10 cellular contexts compared by ENCODE assay signal in genomic region chr1:205582471-205583291, GRCh38. TPM values are rescaled to one million over a fixed set of nuclear protein-coding genes. Genes with fewer than 3 reads are reported as not detected.
DNase-seq lines count a peak whose midpoint lies in the region; ATAC-seq and TF ChIP-seq lines count a peak whose summit lies in the region.
"Had no signal": no experiment of that assay in that cellular context is flagged by ENCODE, and none has a peak within 500 bp of the region (broad histone marks: within the 10 kb centered on the region; RNA-seq: fewer than 3 reads in every experiment).

No MANE protein-coding gene starts in this region.

- H3K36me3 ChIP-seq in lung (ENCODE audit: control insufficient read depth in 2 of 2, insufficient read depth in 2 of 2, low read length in 2 of 2), result no peaks in the 10 kb centered on the region
- no peaks in the 10 kb centered on the region for H3K36me3 ChIP-seq in uterus
- H3K36me3 ChIP-seq: neutrophil had no signal

- H3K27me3 ChIP-seq in lung (ENCODE audit: control insufficient read depth, insufficient read depth), result no peaks in the 10 kb centered on the region
- no peaks in the 10 kb centered on the region for H3K27me3 ChIP-seq in uterus

- intact Hi-C loops in activated naive CD4-positive, alpha-beta T cell treated with anti-CD3 and anti-CD28 coated beads for 36 hours (cut with micrococcal nuclease), result no loop called here
- intact Hi-C loops in uterus (cut with DNase I; ENCODE audit: low total_unique reads), result no loop called here

- no peaks in the 10 kb centered on the region for H3K9me3 Mint-ChIP-seq in activated naive CD4-positive, alpha-beta T cell treated with anti-CD3 and anti-CD28 coated beads for 36 hours
- no peaks in the 10 kb centered on the region for H3K9me3 Mint-ChIP-seq in activated naive CD4-positive, alpha-beta T cell treated with anti-CD3 and anti-CD28 coated beads, Interleukin-2, amount 10 ng/mL, durations not matched to agents 7 days and 5 days
- H3K9me3 Mint-ChIP-seq in activated naive CD8-positive, alpha-beta T cell treated with anti-CD3 and anti-CD28 coated beads, Interleukin-2, amount 50 U/mL, for 24 hours, result no peaks in the 10 kb centered on the region

- peak overlapping the region in 1 of 2 donors; percentile 78 for H3K27ac ChIP-seq in lung (ENCODE audit: low read depth in 1 of 2, low read length in 1 of 2)
- H3K27ac ChIP-seq in uterus, result peak overlapping the region; percentile 0 to 45
- H3K27ac ChIP-seq: C4-2B, neutrophil had no signal

- TF ChIP-seq CTCF in lung (IDR thresholded peaks at IDR 0.05; ENCODE audit: control extremely low read depth, extremely low read depth) (no peak), uterus (IDR thresholded peaks at IDR 0.05) (no peak)

- H3K36me3 Mint-ChIP-seq in activated naive CD4-positive, alpha-beta T cell treated with anti-CD3 and anti-CD28 coated beads for 36 hours (ENCODE audit: low read depth), result no peaks in the 10 kb centered on the region
- H3K36me3 Mint-ChIP-seq in activated naive CD4-positive, alpha-beta T cell treated with anti-CD3 and anti-CD28 coated beads, Interleukin-2, amount 10 ng/mL, durations not matched to agents 7 days and 5 days, result no peaks in the 10 kb centered on the region
- no peaks in the 10 kb centered on the region for H3K36me3 Mint-ChIP-seq in activated naive CD8-positive, alpha-beta T cell treated with anti-CD3 and anti-CD28 coated beads, Interleukin-2, amount 50 U/mL, for 24 hours (ENCODE audit: low read depth)

- H3K4me3 ChIP-seq in lung (no peak overlapping the region), uterus (no peak overlapping the region)

- no peak overlapping the region for H3K27ac Mint-ChIP-seq in activated naive CD4-positive, alpha-beta T cell treated with anti-CD3 and anti-CD28 coated beads for 36 hours
- H3K27ac Mint-ChIP-seq in activated naive CD4-positive, alpha-beta T cell treated with anti-CD3 and anti-CD28 coated beads, Interleukin-2, amount 10 ng/mL, durations not matched to agents 7 days and 5 days, result no peak overlapping the region
- H3K27ac Mint-ChIP-seq in activated naive CD8-positive, alpha-beta T cell treated with anti-CD3 and anti-CD28 coated beads, Interleukin-2, amount 50 U/mL, for 24 hours, result peak overlapping the region; percentile 64

- no peaks in the 10 kb centered on the region for H3K27me3 Mint-ChIP-seq in activated naive CD4-positive, alpha-beta T cell treated with anti-CD3 and anti-CD28 coated beads for 36 hours (ENCODE audit: low read depth)
- H3K27me3 Mint-ChIP-seq in activated naive CD4-positive, alpha-beta T cell treated with anti-CD3 and anti-CD28 coated beads, Interleukin-2, amount 10 ng/mL, durations not matched to agents 7 days and 5 days, result peaks cover 47% of the 10 kb centered on the region
- H3K27me3 Mint-ChIP-seq in activated naive CD8-positive, alpha-beta T cell treated with anti-CD3 and anti-CD28 coated beads, Interleukin-2, amount 50 U/mL, for 24 hours, result no peaks in the 10 kb centered on the region

- peaks cover 2% of the 10 kb centered on the region for H3K4me1 Mint-ChIP-seq in activated naive CD4-positive, alpha-beta T cell treated with anti-CD3 and anti-CD28 coated beads for 36 hours (ENCODE audit: low read depth)
- H3K4me1 Mint-ChIP-seq in activated naive CD4-positive, alpha-beta T cell treated with anti-CD3 and anti-CD28 coated beads, Interleukin-2, amount 10 ng/mL, durations not matched to agents 7 days and 5 days, result no peaks in the 10 kb centered on the region
- peaks cover 16% of the 10 kb centered on the region for H3K4me1 Mint-ChIP-seq in activated naive CD8-positive, alpha-beta T cell treated with anti-CD3 and anti-CD28 coated beads, Interleukin-2, amount 50 U/mL, for 24 hours

- WGBS in lung, 2 donors, result 32 to 36% methylated on average over 6 of the region's 6 CpGs

- H3K4me1 ChIP-seq in lung (ENCODE audit: control insufficient read depth in 2 of 2, insufficient read depth in 2 of 2, low read length in 2 of 2) (peaks cover 0 to 16% of the 10 kb centered on the region in 2 donors), uterus (no peaks in the 10 kb centered on the region)

- peak; percentile 82 for ATAC-seq in activated naive CD8-positive, alpha-beta T cell treated with anti-CD3 and anti-CD28 coated beads, Interleukin-2, amount 50 U/mL, for 24 hours
- ATAC-seq in lung (ENCODE audit: insufficient read depth, low FRiP score) (peak; percentile 14), HG02588 (IDR thresholded peaks at IDR 0.05; ENCODE audit: unreplicated experiment) (no peak), HG02642 (IDR thresholded peaks at IDR 0.05; ENCODE audit: poor library complexity, unreplicated experiment) (no peak)

- no peak overlapping the region for H3K4me3 Mint-ChIP-seq in activated naive CD4-positive, alpha-beta T cell treated with anti-CD3 and anti-CD28 coated beads for 36 hours
- H3K4me3 Mint-ChIP-seq in activated naive CD4-positive, alpha-beta T cell treated with anti-CD3 and anti-CD28 coated beads, Interleukin-2, amount 10 ng/mL, durations not matched to agents 7 days and 5 days, result no peak overlapping the region
- H3K4me3 Mint-ChIP-seq in activated naive CD8-positive, alpha-beta T cell treated with anti-CD3 and anti-CD28 coated beads, Interleukin-2, amount 50 U/mL, for 24 hours, result no peak overlapping the region

- DNase-seq in activated naive CD4-positive, alpha-beta T cell treated with anti-CD3 and anti-CD28 coated beads for 36 hours, result peak; percentile 8
- DNase-seq in activated naive CD4-positive, alpha-beta T cell treated with anti-CD3 and anti-CD28 coated beads, Interleukin-2, amount 10 ng/mL, durations not matched to agents 7 days and 5 days, result no peak
- DNase-seq in activated naive CD8-positive, alpha-beta T cell treated with anti-CD3 and anti-CD28 coated beads, Interleukin-2, amount 50 U/mL, for 24 hours, result peak; percentile 33
- DNase-seq in lung (ENCODE audit: low spot score) (no peak), uterus (no peak), NCI-H1930 (lab: John Stamatoyannopoulos, UW) (no peak)

- CTCF ChIA-PET in activated naive CD4-positive, alpha-beta T cell treated with anti-CD3 and anti-CD28 coated beads for 36 hours (lab: Charles Lee), result interaction anchor here (0.9 to 3.3 kb wide), 6 partner anchors 9 to 76 kb away, joined by 3 to 15 read pairs (median 6); no protein-coding TSS in a partner anchor
- CTCF ChIA-PET in activated naive CD4-positive, alpha-beta T cell treated with anti-CD3 and anti-CD28 coated beads, Interleukin-2, amount 10 ng/mL, durations not matched to agents 7 days and 5 days (lab: Charles Lee), result interaction anchor here (0.8 to 2.8 kb wide), 6 partner anchors 9 to 75 kb away, joined by 3 to 12 read pairs (median 4); no protein-coding TSS in a partner anchor

- TF ChIP-seq POLR2A in uterus (IDR thresholded peaks at IDR 0.05), result no peak

- H3K9me3 ChIP-seq in lung (ENCODE audit: control insufficient read depth in 2 of 2, insufficient read depth in 1 of 2, low read length in 1 of 2) (no peaks in the 10 kb centered on the region), uterus (no peaks in the 10 kb centered on the region)
- H3K9me3 ChIP-seq: neutrophil had no signal

RNA-seq across cellular contexts. Expression of gene ELK4, which starts 49.1 kb away (rescaled TPM):
- total RNA-seq in activated naive CD4-positive, alpha-beta T cell treated with anti-CD3 and anti-CD28 coated beads for 36 hours, result 10 to 100 TPM; 60.5 to 62.4 TPM
- total RNA-seq in lung (10 to 100 TPM; 29.3 to 46.7 TPM), uterus (10 to 100 TPM; 17.9 to 97.7 (median 26.7) TPM)
- 1 to 10 TPM; 5.0 to 6.3 TPM for polyA plus RNA-seq in lung

Comparison
In these comparisons a context has a peak if more than half of its experiments do, and no peak if none do; other contexts are left out.
1. DNase-seq: peak in activated naive CD4-positive, alpha-beta T cell treated with anti-CD3 and anti-CD28 coated beads for 36 hours (single experiment) and activated naive CD8-positive, alpha-beta T cell treated with anti-CD3 and anti-CD28 coated beads, Interleukin-2, amount 50 U/mL, for 24 hours (single experiment); none in activated naive CD4-positive, alpha-beta T cell treated with anti-CD3 and anti-CD28 coated beads, Interleukin-2, amount 10 ng/mL, durations not matched to agents 7 days and 5 days (single experiment), lung (single experiment), uterus (0 of 2) and NCI-H1930 (0 of 2).
2. ATAC-seq: peak in activated naive CD8-positive, alpha-beta T cell treated with anti-CD3 and anti-CD28 coated beads, Interleukin-2, amount 50 U/mL, for 24 hours (single experiment) and lung (single experiment); none in HG02588 (single experiment) and HG02642 (single experiment).